Comparison of ENCODE assay signal across 1 cellular context in genomic region chr19:16185123-16185924, GRCh38.
TF ChIP-seq lines count a peak whose summit lies in the region.

FAM32A (plus strand) TSS chr19:16185410; CDS start chr19:16185443, 33 bp downstream.

TF ChIP-seq in HepG2, 621 proteins besides CTCF, POLR2A, EP300 and RAD21 (continued from another document and continues in another):
- TF ChIP-seq ZHX1 (CRISPR knock-in tag; IDR thresholded peaks at IDR 0.05; ENCODE audit: low read depth) (no peak), ZNF761 (CRISPR knock-in tag; conservative IDR thresholded peaks at IDR 0.05) (no peak), SRY (CRISPR knock-in tag; IDR thresholded peaks at IDR 0.05) (no peak), HDAC2 (CRISPR knock-in tag; IDR thresholded peaks at IDR 0.05) (peak; percentile 25; the same call in 1 of the 2 replicates), PHF21A (CRISPR knock-in tag; IDR thresholded peaks at IDR 0.05) (peak; percentile 47; the same call in 1 of the 2 replicates), YEATS2 (CRISPR knock-in tag; IDR thresholded peaks at IDR 0.05; ENCODE audit: borderline replicate concordance) (peak; percentile 90; the same call in 1 of the 2 replicates), ZNF296 (CRISPR knock-in tag; conservative IDR thresholded peaks at IDR 0.05) (no peak), NFRKB (IDR thresholded peaks at IDR 0.05) (no peak), KLF6 (CRISPR knock-in tag; IDR thresholded peaks at IDR 0.05) (no peak), JUNB (CRISPR knock-in tag; IDR thresholded peaks at IDR 0.05; ENCODE audit: borderline replicate concordance) (no peak), ZNF451 (CRISPR knock-in tag; IDR thresholded peaks at IDR 0.05) (no peak), RARG (CRISPR knock-in tag; IDR thresholded peaks at IDR 0.05; ENCODE audit: low read depth) (no peak), MED8 (CRISPR knock-in tag; IDR thresholded peaks at IDR 0.05; ENCODE audit: insufficient replicate concordance) (no peak), ATF6 (CRISPR knock-in tag; conservative IDR thresholded peaks at IDR 0.05) (no peak), KDM5A (IDR thresholded peaks at IDR 0.05; ENCODE audit: borderline replicate concordance, low read length) (peak; percentile 90), ZNF556 (CRISPR knock-in tag; IDR thresholded peaks at IDR 0.05; ENCODE audit: borderline replicate concordance) (no peak), GABPA (IDR thresholded peaks at IDR 0.05; ENCODE audit: low read depth, low read length) (peak; percentile 92), GABPA (CRISPR knock-in tag; IDR thresholded peaks at IDR 0.05; ENCODE audit: low read depth) (peak; percentile 97), HOXA5 (CRISPR knock-in tag; IDR thresholded peaks at IDR 0.05) (0 out of 2 replicates have a peak, but pooled peaks have one; percentile 8), AHR (CRISPR knock-in tag; IDR thresholded peaks at IDR 0.05) (no peak), SYNCRIP (IDR thresholded peaks at IDR 0.05; ENCODE audit: insufficient read depth, low read depth, low read length) (no peak), ZSCAN20 (CRISPR knock-in tag; IDR thresholded peaks at IDR 0.05; ENCODE audit: borderline replicate concordance) (no peak), EEA1 (CRISPR knock-in tag; IDR thresholded peaks at IDR 0.05; ENCODE audit: borderline replicate concordance) (no peak), CREM (IDR thresholded peaks at IDR 0.05) (peak; percentile 84), CREM (CRISPR knock-in tag; IDR thresholded peaks at IDR 0.05) (no peak), NR3C1 (CRISPR knock-in tag; IDR thresholded peaks at IDR 0.05) (no peak), NCOA2 (CRISPR knock-in tag; IDR thresholded peaks at IDR 0.05) (0 out of 2 replicates have a peak, but pooled peaks have one; percentile 5), RBFOX2 (IDR thresholded peaks at IDR 0.05; ENCODE audit: low read depth, low read length) (peak; percentile 71), GATA4 (IDR thresholded peaks at IDR 0.05; ENCODE audit: borderline replicate concordance, low read depth) (no peak), ZNF83 (CRISPR knock-in tag; IDR thresholded peaks at IDR 0.05; ENCODE audit: borderline replicate concordance) (no peak), NFE2L1 (CRISPR knock-in tag; IDR thresholded peaks at IDR 0.05; ENCODE audit: borderline replicate concordance) (no peak), ZBTB8A (CRISPR knock-in tag; IDR thresholded peaks at IDR 0.05; ENCODE audit: borderline replicate concordance, low read depth) (no peak), SMARCE1 (IDR thresholded peaks at IDR 0.05; ENCODE audit: borderline replicate concordance) (no peak), BCL3 (CRISPR knock-in tag; IDR thresholded peaks at IDR 0.05) (no peak), CBX5 (CRISPR knock-in tag; IDR thresholded peaks at IDR 0.05; ENCODE audit: borderline replicate concordance) (peak; percentile 64; the same call in 1 of the 2 replicates), PHB2 (IDR thresholded peaks at IDR 0.05; ENCODE audit: partially characterized antibody) (no peak), MED1 (CRISPR knock-in tag; IDR thresholded peaks at IDR 0.05) (0 out of 2 replicates have a peak, but pooled peaks have one; percentile 23), TBP (CRISPR knock-in tag; IDR thresholded peaks at IDR 0.05) (no peak), ZNF790 (CRISPR knock-in tag; IDR thresholded peaks at IDR 0.05; ENCODE audit: borderline replicate concordance) (no peak), KAT8 (CRISPR knock-in tag; IDR thresholded peaks at IDR 0.05) (peak; percentile 97), FOXO4 (CRISPR knock-in tag; conservative IDR thresholded peaks at IDR 0.05) (no peak), ZNF510 (CRISPR knock-in tag; IDR thresholded peaks at IDR 0.05; ENCODE audit: low read depth) (no peak), TMF1 (CRISPR knock-in tag; IDR thresholded peaks at IDR 0.05; ENCODE audit: low read depth) (no peak), GMEB2 (CRISPR knock-in tag; IDR thresholded peaks at IDR 0.05; ENCODE audit: low read depth) (no peak), ZNF280B (CRISPR knock-in tag; IDR thresholded peaks at IDR 0.05; ENCODE audit: borderline replicate concordance) (peak; percentile 37; the same call in 1 of the 2 replicates)
- TF ChIP-seq, protein P1, sequence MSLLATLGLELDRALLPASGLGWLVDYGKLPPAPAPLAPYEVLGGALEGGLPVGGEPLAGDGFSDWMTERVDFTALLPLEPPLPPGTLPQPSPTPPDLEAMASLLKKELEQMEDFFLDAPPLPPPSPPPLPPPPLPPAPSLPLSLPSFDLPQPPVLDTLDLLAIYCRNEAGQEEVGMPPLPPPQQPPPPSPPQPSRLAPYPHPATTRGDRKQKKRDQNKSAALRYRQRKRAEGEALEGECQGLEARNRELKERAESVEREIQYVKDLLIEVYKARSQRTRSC (CRISPR knock-in tag; IDR thresholded peaks at IDR 0.05; ENCODE audit: low read depth), result no peak
- TF ChIP-seq, protein P2, sequence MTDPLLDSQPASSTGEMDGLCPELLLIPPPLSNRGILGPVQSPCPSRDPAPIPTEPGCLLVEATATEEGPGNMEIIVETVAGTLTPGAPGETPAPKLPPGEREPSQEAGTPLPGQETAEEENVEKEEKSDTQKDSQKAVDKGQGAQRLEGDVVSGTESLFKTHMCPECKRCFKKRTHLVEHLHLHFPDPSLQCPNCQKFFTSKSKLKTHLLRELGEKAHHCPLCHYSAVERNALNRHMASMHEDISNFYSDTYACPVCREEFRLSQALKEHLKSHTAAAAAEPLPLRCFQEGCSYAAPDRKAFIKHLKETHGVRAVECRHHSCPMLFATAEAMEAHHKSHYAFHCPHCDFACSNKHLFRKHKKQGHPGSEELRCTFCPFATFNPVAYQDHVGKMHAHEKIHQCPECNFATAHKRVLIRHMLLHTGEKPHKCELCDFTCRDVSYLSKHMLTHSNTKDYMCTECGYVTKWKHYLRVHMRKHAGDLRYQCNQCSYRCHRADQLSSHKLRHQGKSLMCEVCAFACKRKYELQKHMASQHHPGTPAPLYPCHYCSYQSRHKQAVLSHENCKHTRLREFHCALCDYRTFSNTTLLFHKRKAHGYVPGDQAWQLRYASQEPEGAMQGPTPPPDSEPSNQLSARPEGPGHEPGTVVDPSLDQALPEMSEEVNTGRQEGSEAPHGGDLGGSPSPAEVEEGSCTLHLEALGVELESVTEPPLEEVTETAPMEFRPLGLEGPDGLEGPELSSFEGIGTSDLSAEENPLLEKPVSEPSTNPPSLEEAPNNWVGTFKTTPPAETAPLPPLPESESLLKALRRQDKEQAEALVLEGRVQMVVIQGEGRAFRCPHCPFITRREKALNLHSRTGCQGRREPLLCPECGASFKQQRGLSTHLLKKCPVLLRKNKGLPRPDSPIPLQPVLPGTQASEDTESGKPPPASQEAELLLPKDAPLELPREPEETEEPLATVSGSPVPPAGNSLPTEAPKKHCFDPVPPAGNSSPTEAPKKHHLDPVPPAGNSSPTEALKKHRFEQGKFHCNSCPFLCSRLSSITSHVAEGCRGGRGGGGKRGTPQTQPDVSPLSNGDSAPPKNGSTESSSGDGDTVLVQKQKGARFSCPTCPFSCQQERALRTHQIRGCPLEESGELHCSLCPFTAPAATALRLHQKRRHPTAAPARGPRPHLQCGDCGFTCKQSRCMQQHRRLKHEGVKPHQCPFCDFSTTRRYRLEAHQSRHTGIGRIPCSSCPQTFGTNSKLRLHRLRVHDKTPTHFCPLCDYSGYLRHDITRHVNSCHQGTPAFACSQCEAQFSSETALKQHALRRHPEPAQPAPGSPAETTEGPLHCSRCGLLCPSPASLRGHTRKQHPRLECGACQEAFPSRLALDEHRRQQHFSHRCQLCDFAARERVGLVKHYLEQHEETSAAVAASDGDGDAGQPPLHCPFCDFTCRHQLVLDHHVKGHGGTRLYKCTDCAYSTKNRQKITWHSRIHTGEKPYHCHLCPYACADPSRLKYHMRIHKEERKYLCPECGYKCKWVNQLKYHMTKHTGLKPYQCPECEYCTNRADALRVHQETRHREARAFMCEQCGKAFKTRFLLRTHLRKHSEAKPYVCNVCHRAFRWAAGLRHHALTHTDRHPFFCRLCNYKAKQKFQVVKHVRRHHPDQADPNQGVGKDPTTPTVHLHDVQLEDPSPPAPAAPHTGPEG (CRISPR knock-in tag; IDR thresholded peaks at IDR 0.05), result 0 out of 2 replicates have a peak, but pooled peaks have one; percentile 67
- TF ChIP-seq, protein P3, sequence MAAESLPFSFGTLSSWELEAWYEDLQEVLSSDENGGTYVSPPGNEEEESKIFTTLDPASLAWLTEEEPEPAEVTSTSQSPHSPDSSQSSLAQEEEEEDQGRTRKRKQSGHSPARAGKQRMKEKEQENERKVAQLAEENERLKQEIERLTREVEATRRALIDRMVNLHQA (CRISPR knock-in tag; IDR thresholded peaks at IDR 0.05), result no peak
